8 cellular contexts compared by ENCODE assay signal in genomic region chr15:62389887-62390792, GRCh38. TPM values are rescaled to one million over a fixed set of nuclear protein-coding genes. Genes with fewer than 3 reads are reported as not detected.
DNase-seq lines count a peak whose midpoint lies in the region; ATAC-seq and TF ChIP-seq lines count a peak whose summit lies in the region.

TLN2 (plus strand) TSS chr15:62390550.

- intact Hi-C loops in right cardiac atrium (cut with DNase I) (loop anchor here (5.0 to 10.0 kb wide), 6 partner anchors 65 to 355 kb away; no protein-coding TSS in a partner anchor), psoas muscle (cut with DNase I) (loop anchor here (2.0 to 10.0 kb wide), 7 partner anchors 42 to 352 kb away; no protein-coding TSS in a partner anchor)

- DNase-seq in GM10266 (ENCODE audit: extremely low spot score): peak; percentile 92
- peak; percentile 20 for DNase-seq in GOT3 (lab: John Stamatoyannopoulos, UW)
- DNase-seq in Kasumi-1 (lab: John Stamatoyannopoulos, UW): peak; percentile 50 to 70
- DNase-seq in T-helper 1 cell: peak in 3 of 5 donors; percentile 22 to 70 (median 41)
- peak; percentile 72 to 90 (median 89) for DNase-seq in right cardiac atrium
- peak; percentile 79 to 86 for DNase-seq in psoas muscle
- DNase-seq in NCI-H187 (lab: John Stamatoyannopoulos, UW): no peak

- WGBS in right cardiac atrium: under 1% methylated on average over 74 of the region's 74 CpGs
- WGBS in psoas muscle, 3 donors: 0% methylated on average over 58 to 74 of the region's 74 CpGs

- TF ChIP-seq CTCF in GM10266 (IDR thresholded peaks at IDR 0.05; ENCODE audit: control insufficient read depth, insufficient read depth, low read depth, missing control alignments) (no peak), psoas muscle (IDR thresholded peaks at IDR 0.05) (no peak)

- H3K36me3 ChIP-seq in psoas muscle (ENCODE audit: insufficient read depth in 1 of 2, low read depth in 1 of 2): no peaks in the 10 kb centered on the region

- no peaks in the 10 kb centered on the region for H3K9me3 ChIP-seq in right cardiac atrium (ENCODE audit: control insufficient read depth, low read length)
- no peaks in the 10 kb centered on the region for H3K9me3 ChIP-seq in psoas muscle

- ATAC-seq in right cardiac atrium: peak; percentile 90 to 92
- peak; percentile 82 to 85 (median 83) for ATAC-seq in psoas muscle

- H3K4me1 ChIP-seq in right cardiac atrium (ENCODE audit: control insufficient read depth, insufficient read depth, low read length) (peaks cover 6% of the 10 kb centered on the region), psoas muscle (peaks cover 23% of the 10 kb centered on the region)

- H3K27ac ChIP-seq in angular gyrus (ENCODE audit: low read depth, low read length) (peak within 1 kb of the TSS; percentile 66), right cardiac atrium (ENCODE audit: low read length) (peak within 1 kb of the TSS; percentile 49), psoas muscle (peak within 1 kb of the TSS; percentile 94)

- H3K4me3 ChIP-seq in right cardiac atrium (ENCODE audit: low read length) (peak within 1 kb of the TSS; percentile 92), psoas muscle (peak within 1 kb of the TSS; percentile 85)

- H3K27me3 ChIP-seq in right cardiac atrium (ENCODE audit: control insufficient read depth, insufficient read depth) (no peaks in the 10 kb centered on the region), psoas muscle (ENCODE audit: insufficient read depth in 3 of 3, low read length in 2 of 3) (no peaks in the 10 kb centered on the region)

RNA-seq across cellular contexts. Expression of gene TLN2, which starts in this region (rescaled TPM):
- total RNA-seq in right cardiac atrium (10 to 100 TPM; 17.9 to 33.0 (median 31.4) TPM), psoas muscle (10 to 100 TPM; 22.4 to 46.4 (median 24.9) TPM)
- polyA plus RNA-seq in right cardiac atrium (8.5 TPM), psoas muscle (1 to 10 TPM; 5.5 to 8.0 (median 8.0) TPM)

Comparison
In these comparisons a context has a peak if more than half of its experiments do, and no peak if none do; other contexts are left out.
1. DNase-seq: peak in GM10266 (single experiment), GOT3 (single experiment), Kasumi-1 (2 of 2), T-helper 1 cell (3 of 5), right cardiac atrium (3 of 3) and psoas muscle (2 of 2); none in NCI-H187 (0 of 2).
2. Peak in every context shown above with its lines, with median percentiles within 50 percentile points of each other: H3K27ac ChIP-seq.